ENCODE assay signal across 24 cellular contexts in genomic region chr7:12504144-12504543, GRCh38.
A peak's percentile ranks its signal among the peaks of the same experiment; 100 is the strongest.
DNase-seq lines count a peak whose midpoint lies in the region; ATAC-seq and TF ChIP-seq lines count a peak whose summit lies in the region.
"Had no signal": no experiment of that assay in that cellular context is flagged by ENCODE, and none has a peak within 500 bp of the region (broad histone marks: within the 10 kb centered on the region; RNA-seq: fewer than 3 reads in every experiment).

No MANE protein-coding gene starts in this region.

- H2AFZ ChIP-seq in GM23338 (no peak overlapping the region), PC-3 (ENCODE audit: low read length) (no peak overlapping the region)

- ATAC-seq in GM18520 (IDR thresholded peaks at IDR 0.05; ENCODE audit: unreplicated experiment) (peak; percentile 68), GM23338 (no peak), HG03342 (IDR thresholded peaks at IDR 0.05; ENCODE audit: unreplicated experiment) (peak; percentile 91), PC-3 (no peak)
- ATAC-seq: activated CD8-positive, alpha-beta T cell treated with anti-CD3 and anti-CD28 coated beads, Interleukin-2, amount 10 ng/mL, durations not matched to agents 7 days and 5 days; activated naive CD4-positive, alpha-beta T cell treated with anti-CD3 and anti-CD28 coated beads, Interleukin-2, amount 50 U/mL, for 72 hours; stimulated activated memory B cell treated with anti-CD40 and anti-IgM and Interleukin-4, amounts not matched to agents 10 μg/mL and 1 μg/mL and 100 μg/mL, for 72 hours; WTC11 had no signal

- H3K4me1 ChIP-seq in GM23338 (ENCODE audit: insufficient read depth): peaks cover 13% of the 10 kb centered on the region
- H3K4me1 ChIP-seq in iPS-20b (ENCODE audit: insufficient read depth, low read length): peaks cover 7% of the 10 kb centered on the region
- H3K4me1 ChIP-seq in PC-3 (ENCODE audit: insufficient read depth, low read length): no peaks in the 10 kb centered on the region
- H3K4me1 ChIP-seq in spleen: no peaks in the 10 kb centered on the region
- H3K4me1 ChIP-seq: colonic mucosa, SJSA1, tibial artery had no signal

- CTCF ChIA-PET in PC-3 (lab: Charles Lee): no interaction called here

- intact Hi-C loops in PC-3 (cut with micrococcal nuclease) (no loop called here), spleen (cut with DNase I; ENCODE audit: low total_unique reads) (no loop called here)

- H3K9me3 Mint-ChIP-seq in GM23338: peaks cover under 1% of the 10 kb centered on the region; the same call in 2 of the 3 replicates
- H3K9me3 Mint-ChIP-seq: activated naive CD4-positive, alpha-beta T cell treated with anti-CD3 and anti-CD28 coated beads, Interleukin-2, amount 50 U/mL, for 72 hours; stimulated activated memory B cell treated with anti-CD40 and anti-IgM and Interleukin-4, amounts not matched to agents 10 μg/mL and 1 μg/mL and 100 μg/mL, for 72 hours had no signal

- H3K9me2 ChIP-seq in GM23338 (ENCODE audit: insufficient read depth): no peaks in the 10 kb centered on the region
- no peaks in the 10 kb centered on the region for H3K9me2 ChIP-seq in PC-3 (replicated peaks; ENCODE audit: low read length)

- H4K20me1 ChIP-seq in GM23338 (replicated peaks; ENCODE audit: insufficient read depth) (no peaks in the 10 kb centered on the region), PC-3 (ENCODE audit: low read length) (no peaks in the 10 kb centered on the region)

- H3K9ac ChIP-seq in iPS-20b (ENCODE audit: low read depth, low read length) (peak overlapping the region; percentile 18; the same call in 1 of the 2 replicates), PC-3 (ENCODE audit: low read length) (no peak overlapping the region)

- TF ChIP-seq CTCF in GM23338 (conservative IDR thresholded peaks at IDR 0.05; ENCODE audit: low read depth in 2 of 2) (no peak), PC-3 (conservative IDR thresholded peaks at IDR 0.05; ENCODE audit: low read depth, low read length) (no peak), spleen (IDR thresholded peaks at IDR 0.05 in 8 of 11, conservative IDR thresholded peaks at IDR 0.05 in 3 of 11) (no peak)

- H3K27ac Mint-ChIP-seq in GM23338: peak overlapping the region; percentile 92
- H3K27ac Mint-ChIP-seq: activated CD8-positive, alpha-beta T cell treated with anti-CD3 and anti-CD28 coated beads, Interleukin-2, amount 10 ng/mL, durations not matched to agents 7 days and 5 days; activated naive CD4-positive, alpha-beta T cell treated with anti-CD3 and anti-CD28 coated beads, Interleukin-2, amount 50 U/mL, for 72 hours; CD14-positive monocyte; mesothelial cell of epicardium; stimulated activated memory B cell treated with anti-CD40 and anti-IgM and Interleukin-4, amounts not matched to agents 10 μg/mL and 1 μg/mL and 100 μg/mL, for 72 hours; WTC11 had no signal

- H3K9me3 ChIP-seq in iPS-20b (ENCODE audit: insufficient read depth, low read depth, low read length) (no peaks in the 10 kb centered on the region), PC-3 (ENCODE audit: low read length) (no peaks in the 10 kb centered on the region), spleen (no peaks in the 10 kb centered on the region)
- H3K9me3 ChIP-seq: colonic mucosa, SJSA1, tibial artery had no signal

- H3K27me3 ChIP-seq in GM23338 (ENCODE audit: insufficient read depth) (no peaks in the 10 kb centered on the region), iPS-20b (ENCODE audit: insufficient read depth, low read length) (no peaks in the 10 kb centered on the region), PC-3 (ENCODE audit: low read length) (no peaks in the 10 kb centered on the region), spleen (replicated peaks in 1 of 7) (no peaks in the 10 kb centered on the region)
- H3K27me3 ChIP-seq: colonic mucosa, tibial artery had no signal

- no peaks in the 10 kb centered on the region for H3K36me3 ChIP-seq in GM23338 (ENCODE audit: insufficient read depth)
- no peaks in the 10 kb centered on the region for H3K36me3 ChIP-seq in iPS-20b (ENCODE audit: insufficient read depth, low read depth, low read length)
- no peaks in the 10 kb centered on the region for H3K36me3 ChIP-seq in PC-3 (ENCODE audit: low read depth, low read length)
- H3K36me3 ChIP-seq in spleen: no peaks in the 10 kb centered on the region
- H3K36me3 ChIP-seq: colonic mucosa, SJSA1, tibial artery had no signal

- H3K79me2 ChIP-seq in GM23338 (replicated peaks; ENCODE audit: insufficient read depth) (no peaks in the 10 kb centered on the region), PC-3 (ENCODE audit: low read length) (no peaks in the 10 kb centered on the region)

- 28 to 56% (median 46%) methylated on average over 1 of the region's 1 CpG for WGBS in spleen, 5 donors

- BruUV-seq in PC-3 (replicated peaks; lab: Mats Ljungman, UMichigan): no TSS peak

- peaks cover under 1% of the 10 kb centered on the region; the same call in 1 of the 3 replicates for H3K36me3 Mint-ChIP-seq in GM23338 (ENCODE audit: low read depth)
- H3K36me3 Mint-ChIP-seq: activated naive CD4-positive, alpha-beta T cell treated with anti-CD3 and anti-CD28 coated beads, Interleukin-2, amount 50 U/mL, for 72 hours; CD14-positive monocyte; stimulated activated memory B cell treated with anti-CD40 and anti-IgM and Interleukin-4, amounts not matched to agents 10 μg/mL and 1 μg/mL and 100 μg/mL, for 72 hours had no signal

- 0 out of 3 replicates have a peak overlapping the region, but pooled peaks have one; percentile 16 for H3K4me3 Mint-ChIP-seq in GM23338
- H3K4me3 Mint-ChIP-seq: activated CD8-positive, alpha-beta T cell treated with anti-CD3 and anti-CD28 coated beads, Interleukin-2, amount 10 ng/mL, durations not matched to agents 7 days and 5 days; CD14-positive monocyte; mesothelial cell of epicardium; neural crest cell; stimulated activated memory B cell treated with anti-CD40 and anti-IgM and Interleukin-4, amounts not matched to agents 10 μg/mL and 1 μg/mL and 100 μg/mL, for 72 hours; WTC11 had no signal

- POLR2A ChIA-PET in PC-3 (lab: Charles Lee; ENCODE audit: unreplicated experiment): interaction anchor here (0.7 kb wide), 1 partner anchor 268 kb away, joined by 3 read pairs; no protein-coding TSS in a partner anchor

- DNase-seq in GM23338 (ENCODE audit: low spot score) (no peak), PC-3 (no peak), hepatic stellate cell (ENCODE audit: low spot score) (no peak), spleen (no peak), ureter (ENCODE audit: low spot score) (no peak)
- DNase-seq: activated CD8-positive, alpha-beta T cell treated with anti-CD3 and anti-CD28 coated beads, Interleukin-2, amount 10 ng/mL, durations not matched to agents 7 days and 5 days; activated T-cell treated with anti-CD3 and anti-CD28 coated beads, Interleukin-2, amount 50 U/mL, for 48 hours; colonic mucosa; DMS 273 treated with DMSO at 0.1 percent for 48 hours; GDM1; NCI-H1436; NCI-H2171 treated with DMSO at 0.1 percent for 48 hours; T-helper 2 cell; tibial artery had no signal

- no peak overlapping the region for H3K27ac ChIP-seq in GM23338 (ENCODE audit: low read depth)
- peak overlapping the region; percentile 2 for H3K27ac ChIP-seq in iPS-20b (ENCODE audit: low read length)
- no peak overlapping the region for H3K27ac ChIP-seq in PC-3 (ENCODE audit: low read length)
- H3K27ac ChIP-seq in spleen: no peak overlapping the region
- H3K27ac ChIP-seq: colonic mucosa, SJSA1, tibial artery had no signal

- H3K4me1 Mint-ChIP-seq in GM23338: peaks cover 5% of the 10 kb centered on the region
- H3K4me1 Mint-ChIP-seq: CD14-positive monocyte; stimulated activated memory B cell treated with anti-CD40 and anti-IgM and Interleukin-4, amounts not matched to agents 10 μg/mL and 1 μg/mL and 100 μg/mL, for 72 hours had no signal

- TF ChIP-seq POLR2A in spleen (IDR thresholded peaks at IDR 0.05): no peak

- H3K4me2 ChIP-seq in GM23338 (peak overlapping the region; percentile 22), PC-3 (ENCODE audit: low read length) (no peak overlapping the region)

- peaks cover 2% of the 10 kb centered on the region for H3K27me3 Mint-ChIP-seq in GM23338 (ENCODE audit: insufficient read depth, low read depth, poor library complexity)
- H3K27me3 Mint-ChIP-seq: stimulated activated memory B cell treated with anti-CD40 and anti-IgM and Interleukin-4, amounts not matched to agents 10 μg/mL and 1 μg/mL and 100 μg/mL, for 72 hours had no signal

- H3K4me3 ChIP-seq in GM23338 (no peak overlapping the region), iPS-20b (ENCODE audit: low read length) (no peak overlapping the region), PC-3 (ENCODE audit: low read length) (no peak overlapping the region), spleen (no peak overlapping the region)
- H3K4me3 ChIP-seq: colonic mucosa, SJSA1, tibial artery had no signal

- H3F3A ChIP-seq in GM23338 (replicated peaks; ENCODE audit: low read depth) (no peaks in the 10 kb centered on the region), PC-3 (ENCODE audit: low read length, unreplicated experiment) (no peaks in the 10 kb centered on the region)

TF ChIP-seq in GM23338, 12 proteins besides CTCF, POLR2A, EP300 and RAD21:
- no peak for TF ChIP-seq EZH2 (IDR thresholded peaks at IDR 0.05; ENCODE audit: low read depth, unreplicated experiment)
- no peak for TF ChIP-seq STAT1 (IDR thresholded peaks at IDR 0.05; ENCODE audit: unreplicated experiment)
TF ChIP-seq in GM23338: peak in this region for 0.

Comparison
In these comparisons a context has a peak if more than half of its experiments do, and no peak if none do; other contexts are left out.
1. ATAC-seq: peak in GM18520 (single experiment) and HG03342 (single experiment); none in GM23338 (single experiment) and PC-3 (single experiment).